ENCODE assay signal across 8 cellular contexts in the genomic region with DNA sequence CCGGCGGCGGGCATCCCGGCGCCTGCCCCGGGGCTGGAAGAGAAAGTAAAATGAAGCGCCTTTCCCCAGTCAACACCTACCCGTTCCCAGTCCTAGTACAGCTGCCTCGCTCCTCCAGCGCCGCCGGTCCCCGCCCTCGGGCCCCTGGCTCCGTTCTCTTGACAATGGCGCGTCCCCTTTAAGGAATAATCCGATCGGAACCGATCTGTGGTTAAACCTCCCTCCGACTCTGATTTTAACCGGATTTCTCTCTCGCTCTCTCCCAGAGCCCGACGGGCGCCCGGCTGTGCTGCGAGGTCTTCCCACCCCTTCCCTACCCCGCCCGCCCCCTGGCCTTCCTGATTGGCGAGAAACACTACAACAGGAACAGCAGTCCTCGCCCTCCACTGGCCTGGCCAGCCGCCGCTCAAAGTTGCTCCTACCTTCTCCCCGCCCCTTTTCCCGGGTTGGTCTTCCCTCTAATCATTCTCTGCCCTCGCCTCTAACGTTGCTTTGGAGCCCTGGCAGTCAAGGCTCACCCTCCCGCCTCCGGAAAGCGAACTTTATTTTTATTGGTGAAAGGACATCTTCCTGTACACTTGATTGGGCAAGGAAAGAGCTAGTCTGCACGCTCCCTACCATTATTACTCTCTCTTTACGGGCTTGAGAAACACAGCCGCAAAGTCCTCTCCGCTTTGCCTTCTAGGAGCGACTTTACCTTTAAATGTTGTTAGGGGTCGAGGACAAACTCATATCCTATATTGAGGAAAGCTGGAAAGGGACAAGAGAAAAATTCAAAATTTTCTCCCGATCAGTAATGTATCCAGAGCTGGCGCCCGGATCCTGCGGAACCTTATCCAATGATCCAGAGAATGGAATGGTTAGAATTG. TPM values are rescaled to one million over a fixed set of nuclear protein-coding genes. Genes with fewer than 3 reads are reported as not detected.
DNase-seq lines count a peak whose midpoint lies in the region; ATAC-seq, FAIRE-seq and TF ChIP-seq lines count a peak whose summit lies in the region.

A gene (minus strand): TSS at position 282 of the 869 bp plus-strand sequence. CDS start 145,869 bp downstream, outside the sequence.

- peak within 1 kb of the TSS; percentile 98 for H3K27ac Mint-ChIP-seq in activated CD4-positive, alpha-beta memory T cell treated with anti-CD3 and anti-CD28 coated beads for 36 hours

- no peak for TF ChIP-seq RAD21 in HepG2 (CRISPR knock-in tag; IDR thresholded peaks at IDR 0.05)

- peak within 1 kb of the TSS; percentile 96 for H3K4me3 Mint-ChIP-seq in activated CD4-positive, alpha-beta memory T cell treated with anti-CD3 and anti-CD28 coated beads for 36 hours

- DNase-seq in CD1c-positive myeloid dendritic cell (ENCODE audit: extremely low spot score) = peak; percentile 99
- peak; percentile 99 for DNase-seq in NCI-H82 treated with DMSO at 0.1 percent for 48 hours (lab: John Stamatoyannopoulos, UW; ENCODE audit: unreplicated experiment)
- peak; percentile 100 for DNase-seq in activated CD4-positive, alpha-beta memory T cell treated with anti-CD3 and anti-CD28 coated beads for 36 hours
- peak; percentile 99 to 100 for DNase-seq in dermis microvascular lymphatic vessel endothelial cell (ENCODE audit: low read depth in 2 of 2)
- DNase-seq in HepG2 (ENCODE audit: low spot score) = peak; percentile 99
- peak; percentile 99 for DNase-seq in stimulated activated CD4-positive, alpha-beta T cell treated with anti-CD3 and anti-CD28 coated beads, Interleukin-4, amount 100 ng/mL, for 24 hours

- no peaks in the 10 kb centered on the region for H3K9me3 ChIP-seq in HepG2 (ENCODE audit: low read length)

- in situ Hi-C loops in HepG2 (cut with HindIII; ENCODE audit: extremely low pct_ligation_motif_present, low pct_unique_long_range_greater_than_20kb) = loop anchor here (25.0 kb wide), 1 partner anchor 193 kb away; no protein-coding TSS in a partner anchor

- peak within 1 kb of the TSS; percentile 79 for H2AFZ ChIP-seq in HepG2 (ENCODE audit: low read length)

- TF ChIP-seq EP300 in HepG2 (IDR thresholded peaks at IDR 0.05; ENCODE audit: low read depth in 2 of 2, low read length in 2 of 2) (no peak), HepG2 (CRISPR knock-in tag; IDR thresholded peaks at IDR 0.05; ENCODE audit: borderline replicate concordance) (no peak)

- intact Hi-C loops in activated CD4-positive, alpha-beta memory T cell treated with anti-CD3 and anti-CD28 coated beads for 36 hours (cut with micrococcal nuclease) = loop anchor here (1.0 to 5.0 kb wide), 12 partner anchors 41 to 1317 kb away; a partner anchor contains a TSS
- intact Hi-C loops in HepG2 (cut with micrococcal nuclease; ENCODE audit: unreplicated experiment) = loop anchor here (1.0 to 10.0 kb wide), 5 partner anchors 158 to 435 kb away; a partner anchor contains a TSS

- no peak for TF ChIP-seq CTCF in HepG2 (CRISPR knock-in tag; IDR thresholded peaks at IDR 0.05)

- H3K27me3 Mint-ChIP-seq in activated CD4-positive, alpha-beta memory T cell treated with anti-CD3 and anti-CD28 coated beads for 36 hours = no peaks in the 10 kb centered on the region

- CTCF ChIA-PET in activated CD4-positive, alpha-beta memory T cell treated with anti-CD3 and anti-CD28 coated beads for 36 hours (lab: Charles Lee) = interaction anchor here (0.7 to 5.0 kb wide), 3 partner anchors 80 to 201 kb away, joined by 3 to 37 read pairs (median 4); no protein-coding TSS in a partner anchor
- CTCF ChIA-PET in HepG2 (lab: Yijun Ruan, JAX; ENCODE audit: low intra/inter-chr PET ratio, low total read pairs) = no interaction called here

- peaks cover 40% of the 10 kb centered on the region for H3K79me2 ChIP-seq in HepG2 (ENCODE audit: insufficient read depth, low read length)

- peaks cover 37% of the 10 kb centered on the region for H3K4me1 Mint-ChIP-seq in activated CD4-positive, alpha-beta memory T cell treated with anti-CD3 and anti-CD28 coated beads for 36 hours (ENCODE audit: low read depth)

- H3K9ac ChIP-seq in HepG2 (ENCODE audit: insufficient read depth, low read depth, low read length) = peak within 1 kb of the TSS; percentile 93

- H3K36me3 ChIP-seq in HepG2 (replicated peaks in 1 of 2; ENCODE audit: control insufficient read depth in 1 of 2, insufficient read depth in 2 of 2, low read length in 2 of 2) = no peaks in the 10 kb centered on the region

- H3K4me1 ChIP-seq in HepG2 (ENCODE audit: insufficient read depth, low read length) = peaks cover 47% of the 10 kb centered on the region

- peak; percentile 58 to 64 for TF ChIP-seq POLR2A in HepG2 (IDR thresholded peaks at IDR 0.05; ENCODE audit: insufficient read depth in 1 of 2, low read depth in 2 of 2, low read length in 2 of 2)

- H3K36me3 Mint-ChIP-seq in activated CD4-positive, alpha-beta memory T cell treated with anti-CD3 and anti-CD28 coated beads for 36 hours = peaks cover 2% of the 10 kb centered on the region

- no TSS peak for BruUV-seq in HepG2 (replicated peaks; lab: Mats Ljungman, UMichigan)

- H4K20me1 ChIP-seq in HepG2 (ENCODE audit: insufficient read depth, low read length) = peaks cover 8% of the 10 kb centered on the region

- POLR2A ChIA-PET in activated CD4-positive, alpha-beta memory T cell treated with anti-CD3 and anti-CD28 coated beads for 36 hours (lab: Charles Lee) = interaction anchor here (0.8 to 3.1 kb wide), 8 partner anchors 11 to 436 kb away, joined by 3 to 19 read pairs (median 4); a partner anchor contains a TSS
- POLR2A ChIA-PET in HepG2 (lab: Yijun Ruan, JAX) = interaction anchor here (0.7 to 1.9 kb wide), 7 partner anchors 11 to 176 kb away, joined by 3 to 8 read pairs (median 4); a partner anchor contains a TSS

- H3K27ac ChIP-seq in HepG2 (ENCODE audit: extremely low read length, insufficient read depth, low read length) = peak within 1 kb of the TSS; percentile 94

- under 1% methylated on average over 36 of the region's 51 CpGs for WGBS in HepG2 (ENCODE audit: low lambda C conversion rate)

- peak within 1 kb of the TSS; percentile 87 for H3K4me2 ChIP-seq in HepG2 (ENCODE audit: low read depth, low read length)

- H3K27me3 ChIP-seq in HepG2 (ENCODE audit: control insufficient read depth in 1 of 2, insufficient read depth in 2 of 2, low read length in 2 of 2) = no peaks in the 10 kb centered on the region; a peak in 1 of 5 replicates

- ATAC-seq in GM19438 (IDR thresholded peaks at IDR 0.05; ENCODE audit: low read depth, unreplicated experiment) (peak; percentile 82), HG03575 (IDR thresholded peaks at IDR 0.05; ENCODE audit: extremely low read depth, insufficient number of reproducible peaks, low FRiP score, unreplicated experiment) (peak; percentile 89), HepG2 (peak; percentile 92)

- FAIRE-seq in HepG2 (lab: Jason Lieb, UNC) = peak; percentile 95

- no peaks in the 10 kb centered on the region for H3K9me3 Mint-ChIP-seq in activated CD4-positive, alpha-beta memory T cell treated with anti-CD3 and anti-CD28 coated beads for 36 hours

- H3K4me3 ChIP-seq in HepG2 (replicated peaks in 1 of 3; ENCODE audit: insufficient read depth in 1 of 3, low read depth in 2 of 3, low read length in 3 of 3) = peak within 1 kb of the TSS; percentile 85 to 99 (median 98)

TF ChIP-seq in HepG2, 621 proteins besides CTCF, POLR2A, EP300 and RAD21 (continues in another document):
- TF ChIP-seq RCOR2 (CRISPR knock-in tag; IDR thresholded peaks at IDR 0.05) (no peak), NAIF1 (CRISPR knock-in tag; IDR thresholded peaks at IDR 0.05; ENCODE audit: borderline replicate concordance) (no peak), PCBP2 (optimal IDR thresholded peaks at IDR 0.05; ENCODE audit: low read depth, low read length, poor library complexity, severe bottlenecking) (no peak), HDAC2 (CRISPR knock-in tag; IDR thresholded peaks at IDR 0.05) (no peak; the same call in 1 of the 2 replicates), ETV5 (CRISPR knock-in tag; IDR thresholded peaks at IDR 0.05; ENCODE audit: borderline replicate concordance) (no peak)
- TF ChIP-seq, protein P1, sequence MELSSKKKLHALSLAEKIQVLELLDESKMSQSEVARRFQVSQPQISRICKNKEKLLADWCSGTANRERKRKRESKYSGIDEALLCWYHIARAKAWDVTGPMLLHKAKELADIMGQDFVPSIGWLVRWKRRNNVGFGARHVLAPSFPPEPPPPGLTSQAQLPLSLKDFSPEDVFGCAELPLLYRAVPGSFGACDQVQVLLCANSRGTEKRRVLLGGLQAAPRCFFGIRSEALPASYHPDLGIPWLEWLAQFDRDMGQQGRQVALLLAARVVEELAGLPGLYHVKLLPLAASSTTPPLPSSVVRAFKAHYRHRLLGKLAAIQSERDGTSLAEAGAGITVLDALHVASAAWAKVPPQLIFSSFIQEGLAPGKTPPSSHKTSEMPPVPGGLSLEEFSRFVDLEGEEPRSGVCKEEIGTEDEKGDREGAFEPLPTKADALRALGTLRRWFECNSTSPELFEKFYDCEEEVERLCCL (CRISPR knock-in tag; IDR thresholded peaks at IDR 0.05; ENCODE audit: borderline replicate concordance) = no peak

RNA-seq across cellular contexts. Expression of the gene that starts here (rescaled TPM):
- total RNA-seq in activated CD4-positive, alpha-beta memory T cell treated with anti-CD3 and anti-CD28 coated beads for 36 hours = 10 to 100 TPM; 59.1 to 67.3 TPM
- 57.4 and 71.6 TPM in 2 replicates for total RNA-seq in dermis microvascular lymphatic vessel endothelial cell
- total RNA-seq in HepG2 (2016; rRNA removed; fragmentation: Illumina TruSeq; extraction: Trizol) = 19.6 and 28.4 TPM in 2 replicates
- total RNA-seq in HepG2 (2016; cell fraction: cytosol; rRNA removed; fragmentation: Illumina TruSeq; extraction: Trizol; ENCODE audit: low read depth) = 4.5 and 6.9 TPM in 2 replicates
- total RNA-seq in HepG2 (2016; cell fraction: insoluble cytoplasmic fraction; rRNA removed; fragmentation: Illumina TruSeq; extraction: Trizol) = 20.0 and 28.7 TPM in 2 replicates
- 5.6 and 7.2 TPM in 2 replicates for total RNA-seq in HepG2 (2016; cell fraction: membrane; rRNA removed; fragmentation: Illumina TruSeq; extraction: Trizol)
- 57.5 and 66.0 TPM in 2 replicates for total RNA-seq in HepG2 (2016; cell fraction: nucleus; rRNA removed; fragmentation: Illumina TruSeq; extraction: Trizol)
- 7.8 and 9.7 TPM in 2 replicates for polyA plus RNA-seq in HepG2 (2011; rRNA removed)
- 2.5 and 4.4 TPM in 2 replicates for polyA plus RNA-seq in HepG2 (2011; cell fraction: cytosol; rRNA removed)
- polyA plus RNA-seq in HepG2 (2011; cell fraction: nucleus; rRNA removed) = 12.2 and 12.3 TPM in 2 replicates
- polyA plus RNA-seq in HepG2 (2012) = 7.0 and 7.6 TPM in 2 replicates
- 0.57 and 0.58 TPM in 2 replicates for polyA plus RNA-seq in HepG2 (2016; cell fraction: cytosol; fragmentation: Illumina TruSeq; extraction: Trizol; ENCODE audit: low read depth)
- polyA plus RNA-seq in HepG2 (2016; cell fraction: insoluble cytoplasmic fraction; fragmentation: Illumina TruSeq; extraction: Trizol; ENCODE audit: low read depth) = 9.9 and 12.5 TPM in 2 replicates
- polyA plus RNA-seq in HepG2 (2016; cell fraction: membrane; fragmentation: Illumina TruSeq; extraction: Trizol; ENCODE audit: low read depth) = 1.2 and 1.7 TPM in 2 replicates
- 21.6 and 24.9 TPM in 2 replicates for polyA plus RNA-seq in HepG2 (2016; cell fraction: nucleus; fragmentation: Illumina TruSeq; extraction: Trizol; ENCODE audit: insufficient read depth, low read depth)
- 27.4 and 29.3 TPM in 2 replicates for polyA minus RNA-seq in HepG2 (2011; rRNA and poly(A)+ RNA removed; ENCODE audit: low replicate concordance)
- polyA minus RNA-seq in HepG2 (2011; cell fraction: cytosol; rRNA and poly(A)+ RNA removed) = 12.0 and 18.5 TPM in 2 replicates
- polyA minus RNA-seq in HepG2 (2011; cell fraction: nucleus; rRNA and poly(A)+ RNA removed) = 177 and 185 TPM in 2 replicates

Comparison
In these comparisons a context has a peak if more than half of its experiments do, and no peak if none do; other contexts are left out.
1. Peak in every context shown above with its lines: DNase-seq, ATAC-seq, H3K4me3 ChIP-seq and H3K27ac ChIP-seq.